Comparison of ENCODE assay signal across 11 cellular contexts in genomic region chr6:17928514-17929430, GRCh38. TPM values are rescaled to one million over a fixed set of nuclear protein-coding genes. Genes with fewer than 3 reads are reported as not detected.
DNase-seq lines count a peak whose midpoint lies in the region; ATAC-seq and TF ChIP-seq lines count a peak whose summit lies in the region.
"Had no signal": no experiment of that assay in that cellular context is flagged by ENCODE, and none has a peak within 500 bp of the region (broad histone marks: within the 10 kb centered on the region; RNA-seq: fewer than 3 reads in every experiment).

No MANE protein-coding gene starts in this region.

- no peaks in the 10 kb centered on the region for H3K4me1 Mint-ChIP-seq in Caco-2 (ENCODE audit: low read depth, unreplicated experiment)

- intact Hi-C loops in left colon (cut with DNase I, micrococcal nuclease) (no loop called here), Caco-2 (cut with micrococcal nuclease; ENCODE audit: unreplicated experiment) (no loop called here)

- H3K27ac ChIP-seq in osteoblast (ENCODE audit: low read depth, low read length) = peak overlapping the region; percentile 85

- ATAC-seq in SK-N-SH treated with all-trans-retinoic acid at 6 μM for 48 hours (peak; percentile 59), left colon (no peak)

- POLR2A ChIA-PET in Caco-2 (lab: Charles Lee) = interaction anchor here (0.6 kb wide), 1 partner anchor 19 kb away, joined by 3 read pairs; no protein-coding TSS in a partner anchor

- peaks cover 88% of the 10 kb centered on the region for H3K79me2 ChIP-seq in osteoblast (ENCODE audit: insufficient read depth, low read length)

- DNase-seq in AG08395 (ENCODE audit: low spot score) (peak; percentile 48), fibroblast of gingiva (ENCODE audit: low read depth) (peak; percentile 67), osteoblast (ENCODE audit: insufficient read length, low spot score, missing footprints) (peak; percentile 63), NCI-H748 (lab: John Stamatoyannopoulos, UW; ENCODE audit: unreplicated experiment) (no peak), Kasumi-1 (lab: John Stamatoyannopoulos, UW) (no peak), left colon (no peak), Caco-2 (no peak)
- DNase-seq: BE2C, NCI-H1694 treated with DMSO at 0.1 percent for 48 hours, retina had no signal

- BruUV-seq in Caco-2 (replicated peaks; lab: Mats Ljungman, UMichigan) = no TSS peak

- H3K4me2 ChIP-seq in osteoblast (ENCODE audit: insufficient read depth, low read length) = peak overlapping the region; percentile 47

- no peaks in the 10 kb centered on the region for H3K27me3 Mint-ChIP-seq in Caco-2 (ENCODE audit: insufficient read depth, unreplicated experiment)

- no peak for TF ChIP-seq CTCF in osteoblast (IDR thresholded peaks at IDR 0.05; ENCODE audit: extremely low read depth, low read depth, low read length)
- no peak for TF ChIP-seq CTCF in Caco-2 (IDR thresholded peaks at IDR 0.05; ENCODE audit: insufficient read depth in 1 of 2, low read depth in 1 of 2, low read length in 1 of 2, severe bottlenecking in 1 of 2, unreplicated experiment in 1 of 2)

- H3K4me3 Mint-ChIP-seq in Caco-2 (ENCODE audit: unreplicated experiment) = no peak overlapping the region

- H3K27ac Mint-ChIP-seq in Caco-2 (ENCODE audit: unreplicated experiment) = no peak overlapping the region

- H3K9me3 ChIP-seq in osteoblast (ENCODE audit: low read depth, low read length) (no peaks in the 10 kb centered on the region), Caco-2 (no peaks in the 10 kb centered on the region)
- H3K9me3 ChIP-seq: BE2C had no signal

- no peak overlapping the region for H3K4me3 ChIP-seq in osteoblast (ENCODE audit: insufficient read depth, low read length)
- no peak overlapping the region for H3K4me3 ChIP-seq in Caco-2 (ENCODE audit: low read depth, low read length)

- H3K36me3 Mint-ChIP-seq in Caco-2 (ENCODE audit: insufficient read depth, unreplicated experiment) = no peaks in the 10 kb centered on the region

- no peaks in the 10 kb centered on the region for H3K27me3 ChIP-seq in osteoblast (ENCODE audit: insufficient read depth, low read length)
- H3K27me3 ChIP-seq in Caco-2 (replicated peaks; ENCODE audit: control insufficient read depth, insufficient read depth, low read length) = no peaks in the 10 kb centered on the region
- H3K27me3 ChIP-seq: BE2C had no signal

- H4K20me1 ChIP-seq in osteoblast (ENCODE audit: insufficient read depth, low read length) = no peaks in the 10 kb centered on the region

- no peak overlapping the region for H2AFZ ChIP-seq in osteoblast (ENCODE audit: low read length)

- H3K9me3 Mint-ChIP-seq in Caco-2 (ENCODE audit: unreplicated experiment) = no peaks in the 10 kb centered on the region

- peaks cover 43% of the 10 kb centered on the region for H3K4me1 ChIP-seq in osteoblast (ENCODE audit: insufficient read depth, low read length)
- H3K4me1 ChIP-seq in Caco-2 = peaks cover 3% of the 10 kb centered on the region; the same call in 1 of the 2 replicates
- H3K4me1 ChIP-seq: BE2C had no signal

- CTCF ChIA-PET in Caco-2 (lab: Charles Lee) = interaction anchor here (0.6 to 0.7 kb wide), 2 partner anchors 29 to 80 kb away, joined by 3 to 7 read pairs; no protein-coding TSS in a partner anchor

- H3K36me3 ChIP-seq in osteoblast (ENCODE audit: insufficient read depth, low read length) (no peaks in the 10 kb centered on the region), Caco-2 (ENCODE audit: control insufficient read depth, insufficient read depth, low read length) (no peaks in the 10 kb centered on the region)
- H3K36me3 ChIP-seq: BE2C had no signal

TF ChIP-seq in SK-N-SH treated with all-trans-retinoic acid at 6 μM for 48 hours, 23 proteins besides CTCF, POLR2A, EP300 and RAD21:
- TF ChIP-seq, protein P1, sequence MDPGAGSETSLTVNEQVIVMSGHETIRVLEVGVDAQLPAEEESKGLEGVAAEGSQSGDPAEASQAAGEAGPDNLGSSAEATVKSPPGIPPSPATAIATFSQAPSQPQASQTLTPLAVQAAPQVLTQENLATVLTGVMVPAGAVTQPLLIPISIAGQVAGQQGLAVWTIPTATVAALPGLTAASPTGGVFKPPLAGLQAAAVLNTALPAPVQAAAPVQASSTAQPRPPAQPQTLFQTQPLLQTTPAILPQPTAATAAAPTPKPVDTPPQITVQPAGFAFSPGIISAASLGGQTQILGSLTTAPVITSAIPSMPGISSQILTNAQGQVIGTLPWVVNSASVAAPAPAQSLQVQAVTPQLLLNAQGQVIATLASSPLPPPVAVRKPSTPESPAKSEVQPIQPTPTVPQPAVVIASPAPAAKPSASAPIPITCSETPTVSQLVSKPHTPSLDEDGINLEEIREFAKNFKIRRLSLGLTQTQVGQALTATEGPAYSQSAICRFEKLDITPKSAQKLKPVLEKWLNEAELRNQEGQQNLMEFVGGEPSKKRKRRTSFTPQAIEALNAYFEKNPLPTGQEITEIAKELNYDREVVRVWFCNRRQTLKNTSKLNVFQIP (CRISPR knock-in tag; IDR thresholded peaks at IDR 0.05; ENCODE audit: borderline replicate concordance, low read depth) = no peak
- TF ChIP-seq ISL1 (CRISPR knock-in tag; IDR thresholded peaks at IDR 0.05) = peak; percentile 77

RNA-seq across cellular contexts. Expression of gene KIF13A, which starts 58.7 kb away (rescaled TPM):
- 61.5 and 90.5 TPM in 2 replicates for total RNA-seq in osteoblast
- total RNA-seq in left colon = 10 to 100 TPM; 40.5 to 47.0 TPM
- 13.8 and 14.0 TPM in 2 replicates for total RNA-seq in Caco-2 (2022)

Comparison
In these comparisons a context has a peak if more than half of its experiments do, and no peak if none do; other contexts are left out.
1. DNase-seq: peak in AG08395 (single experiment), fibroblast of gingiva (single experiment) and osteoblast (single experiment); none in NCI-H748 (single experiment), Kasumi-1 (0 of 2), left colon (0 of 2) and Caco-2 (0 of 2).